Comparison of ENCODE assay signal across 10 cellular contexts in genomic region chr1:236759252-236759859, GRCh38. TPM values are rescaled to one million over a fixed set of nuclear protein-coding genes. Genes with fewer than 3 reads are reported as not detected.
DNase-seq lines count a peak whose midpoint lies in the region; ATAC-seq, FAIRE-seq and TF ChIP-seq lines count a peak whose summit lies in the region.
"Had no signal": no experiment of that assay in that cellular context is flagged by ENCODE, and none has a peak within 500 bp of the region (broad histone marks: within the 10 kb centered on the region; RNA-seq: fewer than 3 reads in every experiment).

No MANE protein-coding gene starts in this region.

- no peaks in the 10 kb centered on the region for H3K23me2 ChIP-seq in H1 (ENCODE audit: low read depth, low read length)

- no peak for TF ChIP-seq POLR2A in H1 (IDR thresholded peaks at IDR 0.05; ENCODE audit: control extremely low read depth in 1 of 2, low read depth in 2 of 2, low read length in 2 of 2)

- no peak overlapping the region for H3K14ac ChIP-seq in H1 (ENCODE audit: insufficient read length)

- H4K5ac ChIP-seq in H1 (ENCODE audit: insufficient read length, low read depth, low read length) = no peak overlapping the region

- H2BK5ac ChIP-seq in H1 (ENCODE audit: low read depth, low read length) = no peak overlapping the region

- TF ChIP-seq EP300 in H1 (IDR thresholded peaks at IDR 0.05; ENCODE audit: borderline replicate concordance in 1 of 2, low read depth in 2 of 2, low read length in 2 of 2) = no peak

- peak overlapping the region; percentile 38; the same call in 1 of the 2 replicates for H3K4me3 Mint-ChIP-seq in HFFc6
- no peak overlapping the region for H3K4me3 Mint-ChIP-seq in naive thymus-derived CD8-positive, alpha-beta T cell
- H3K4me3 Mint-ChIP-seq: stimulated activated naive B cell treated with anti-CD40 and anti-IgM and Interleukin-4, amounts not matched to agents 10 μg/mL and 1 μg/mL and 100 μg/mL, for 72 hours had no signal

- no peaks in the 10 kb centered on the region for H3K9me3 Mint-ChIP-seq in HFFc6
- H3K9me3 Mint-ChIP-seq in naive thymus-derived CD8-positive, alpha-beta T cell = no peaks in the 10 kb centered on the region
- H3K9me3 Mint-ChIP-seq: stimulated activated naive B cell treated with anti-CD40 and anti-IgM and Interleukin-4, amounts not matched to agents 10 μg/mL and 1 μg/mL and 100 μg/mL, for 72 hours had no signal

- no peaks in the 10 kb centered on the region for H3K36me3 Mint-ChIP-seq in HFFc6 (ENCODE audit: low read depth)
- H3K36me3 Mint-ChIP-seq in naive thymus-derived CD8-positive, alpha-beta T cell = no peaks in the 10 kb centered on the region
- H3K36me3 Mint-ChIP-seq: stimulated activated naive B cell treated with anti-CD40 and anti-IgM and Interleukin-4, amounts not matched to agents 10 μg/mL and 1 μg/mL and 100 μg/mL, for 72 hours had no signal

- H3K27ac ChIP-seq in H1 (ENCODE audit: low read depth, low read length) = no peak overlapping the region

- no peak overlapping the region for H3K4me3 ChIP-seq in H1 (ENCODE audit: extremely low read depth in 1 of 4, insufficient read depth in 2 of 4, low read depth in 3 of 4, low read length in 4 of 4)

- H3K27me3 Mint-ChIP-seq in HFFc6 (ENCODE audit: insufficient read depth) = no peaks in the 10 kb centered on the region; the same call in none of the 2 replicates
- H3K27me3 Mint-ChIP-seq in naive thymus-derived CD8-positive, alpha-beta T cell = peaks cover 0 to 6% (median 0%) of the 10 kb centered on the region in 5 donors

- H2BK20ac ChIP-seq in H1 (ENCODE audit: low read length) = no peak overlapping the region

- no peak overlapping the region for H4K8ac ChIP-seq in H1 (ENCODE audit: extremely low read depth, insufficient read depth, low read length)

- TF ChIP-seq RAD21 in H1 (IDR thresholded peaks at IDR 0.05 in 1 of 2, conservative IDR thresholded peaks at IDR 0.05 in 1 of 2; ENCODE audit: low read depth in 2 of 2, low read length in 2 of 2) = peak; percentile 51 to 54

- H2AFZ ChIP-seq in H1 (ENCODE audit: low read length) = peak overlapping the region; percentile 74

- H3K36me3 ChIP-seq in H1 (ENCODE audit: control insufficient read depth in 2 of 4, insufficient read depth in 4 of 4, low read length in 3 of 4) = peaks cover 0 to 5% (median 0%) of the 10 kb centered on the region in 4 experiments; a peak in 1 of 8 replicates

- H2BK120ac ChIP-seq in H1 (replicated peaks; ENCODE audit: low read depth, low read length) = no peak overlapping the region

- H3K9ac ChIP-seq in H1 (replicated peaks in 1 of 4; ENCODE audit: extremely low read depth in 1 of 4, low read depth in 3 of 4, low read length in 3 of 4) = no peak overlapping the region

- H3K79me2 ChIP-seq in H1 (ENCODE audit: control insufficient read depth in 1 of 2, insufficient read depth in 2 of 2, low read length in 2 of 2) = no peaks in the 10 kb centered on the region

- H2BK12ac ChIP-seq in H1 (ENCODE audit: low read depth, low read length) = no peak overlapping the region

- H2BK15ac ChIP-seq in H1 (ENCODE audit: low read length) = no peak overlapping the region

- peak; percentile 78 for FAIRE-seq in H1 (lab: Jason Lieb, UNC)
- FAIRE-seq: colon had no signal

- no peak overlapping the region for H3K4ac ChIP-seq in H1 (replicated peaks; ENCODE audit: insufficient read length, low read depth, low read length)

- no peak overlapping the region for H4K91ac ChIP-seq in H1 (replicated peaks; ENCODE audit: insufficient read length, low read length)

- WGBS in H1 (ENCODE audit: extremely low coverage in 1 of 2, insufficient coverage in 1 of 2, insufficient read length in 1 of 2, insufficient replicate concordance in 2 of 2, low coverage in 1 of 2, low lambda C conversion rate in 2 of 2, missing lambda C conversion rate in 1 of 2), 2 experiments = 50% methylated on average over 3 of the region's 3 CpGs; no CpG with 5 or more reads in 1 of the 2 experiments

- DNase-seq in activated CD4-positive, alpha-beta T cell treated with anti-CD3 and anti-CD28 coated beads for 48 hours = peak; percentile 6
- no peak for DNase-seq in activated CD4-positive, alpha-beta T cell treated with anti-CD3 and anti-CD28 coated beads, Interleukin-2, amount 50 U/mL, for 1 hour
- DNase-seq in HFFc6 (peak; percentile 32), OCI-M1 (lab: John Stamatoyannopoulos, UW) (peak; percentile 86), H1 (ENCODE audit: low read depth in 1 of 2, low spot score in 2 of 2) (no peak), nucleus accumbens (lab: John Stamatoyannopoulos, UW) (no peak), NCI-H187 (lab: John Stamatoyannopoulos, UW) (no peak)
- peak in 5 of 10 donors; percentile 13 to 62 (median 56) for DNase-seq in naive thymus-derived CD8-positive, alpha-beta T cell
- DNase-seq: stimulated activated naive B cell treated with anti-CD40 and anti-IgM and Interleukin-4, amounts not matched to agents 10 μg/mL and 1 μg/mL and 100 μg/mL, for 72 hours had no signal

- H3K23ac ChIP-seq in H1 (ENCODE audit: insufficient read length) = no peak overlapping the region

- H2AK5ac ChIP-seq in H1 (ENCODE audit: low read depth, low read length) = no peak overlapping the region

- no peak overlapping the region; the same call in 1 of the 2 replicates for H3K18ac ChIP-seq in H1 (ENCODE audit: extremely low read depth, low read length)

- no peaks in the 10 kb centered on the region for H4K20me1 ChIP-seq in H1 (replicated peaks in 1 of 2; ENCODE audit: control insufficient read depth in 1 of 2, insufficient read depth in 2 of 2, low read length in 2 of 2)

- no peak overlapping the region; a peak in 1 of 4 replicates for H3K4me2 ChIP-seq in H1 (ENCODE audit: insufficient read depth in 1 of 2, low read depth in 2 of 2, low read length in 2 of 2)

- peak; percentile 37 to 49 for ATAC-seq in naive thymus-derived CD8-positive, alpha-beta T cell

- peak; percentile 89 for TF ChIP-seq CTCF in HFFc6 (IDR thresholded peaks at IDR 0.05)
- TF ChIP-seq CTCF in H1 (IDR thresholded peaks at IDR 0.05; ENCODE audit: control extremely low read depth in 1 of 3, insufficient read depth in 1 of 3, low read depth in 1 of 3, low read length in 3 of 3) = peak in 2 of 3 experiments; percentile 40 to 70; a peak in 2 of 4 replicates

- peaks cover 0 to 1% (median 0%) of the 10 kb centered on the region in 4 experiments; a peak in 1 of 7 replicates for H3K27me3 ChIP-seq in H1 (replicated peaks in 1 of 4; ENCODE audit: control insufficient read depth in 3 of 4, extremely low read depth in 1 of 4, insufficient read depth in 3 of 4, low read length in 3 of 4)

- no peak overlapping the region for H3K56ac ChIP-seq in H1 (replicated peaks; ENCODE audit: insufficient read length, low read depth, low read length)

- no peaks in the 10 kb centered on the region for H3K79me1 ChIP-seq in H1 (ENCODE audit: low read depth, low read length)

- no peaks in the 10 kb centered on the region for H3K4me1 ChIP-seq in H1 (replicated peaks in 1 of 4; ENCODE audit: control insufficient read depth in 3 of 4, insufficient read depth in 4 of 4, low read length in 3 of 4)

- POLR2A ChIA-PET in H1 (lab: Charles Lee; ENCODE audit: partially characterized antibody) = no interaction called here
- POLR2A ChIA-PET in naive thymus-derived CD8-positive, alpha-beta T cell (lab: Charles Lee) = interaction anchor here (0.8 kb wide), 2 partner anchors 11 to 36 kb away, joined by 3 read pairs; partner anchors contain the start of gene MTR

- H3K9me3 ChIP-seq in H1 (ENCODE audit: insufficient read depth in 2 of 2, low read depth in 1 of 2, low read length in 1 of 2) = no peaks in the 10 kb centered on the region

- H3K27ac Mint-ChIP-seq in HFFc6 = no peak overlapping the region
- H3K27ac Mint-ChIP-seq in naive thymus-derived CD8-positive, alpha-beta T cell = peak overlapping the region in 1 of 10 donors; percentile 80
- H3K27ac Mint-ChIP-seq: stimulated activated naive B cell treated with anti-CD40 and anti-IgM and Interleukin-4, amounts not matched to agents 10 μg/mL and 1 μg/mL and 100 μg/mL, for 72 hours had no signal

- H3K4me1 Mint-ChIP-seq in HFFc6 (ENCODE audit: low read depth) = peaks cover 8% of the 10 kb centered on the region
- peaks cover 1 to 6% (median 2%) of the 10 kb centered on the region in 4 donors for H3K4me1 Mint-ChIP-seq in naive thymus-derived CD8-positive, alpha-beta T cell

- CTCF ChIA-PET in H1 (lab: Charles Lee; ENCODE audit: partially characterized antibody) = interaction anchor here (0.6 to 3.4 kb wide), 60 partner anchors 9 to 1017 kb away, joined by 3 to 34 read pairs (median 5); partner anchors contain the start of genes HEATR1 and MTR

TF ChIP-seq in H1, 55 proteins besides CTCF, POLR2A, EP300 and RAD21:
- TF ChIP-seq POU5F1 (IDR thresholded peaks at IDR 0.05; ENCODE audit: low read depth, low read length) = no peak
- TF ChIP-seq SUZ12 (IDR thresholded peaks at IDR 0.05; ENCODE audit: low read length) = no peak
- TF ChIP-seq HDAC2 (IDR thresholded peaks at IDR 0.05; ENCODE audit: borderline replicate concordance in 1 of 2, low read depth in 2 of 2, low read length in 2 of 2) = no peak
- no peak for TF ChIP-seq CBX8 (IDR thresholded peaks at IDR 0.05; ENCODE audit: borderline replicate concordance, low read depth, low read length)
- TF ChIP-seq SIRT6 (IDR thresholded peaks at IDR 0.05; ENCODE audit: low read length) = no peak
TF ChIP-seq in H1: peak in this region for 0.

RNA-seq across cellular contexts. Expression of gene MTR, which starts 35.7 kb away (rescaled TPM):
- total RNA-seq in HFFc6 (2021; fragmentation: NEBNext Ultra II Directional; extraction: Animal tissue kit (Norgen Biotek cat#: 25700)) = 10 to 100 TPM; 34.0 to 39.2 (median 36.0) TPM
- total RNA-seq in H1 (2021; fragmentation: NEBNext Ultra II Directional; extraction: Animal tissue kit (Norgen Biotek cat#: 25700)) = 24.2 and 27.4 TPM in 2 replicates
- 4.4 and 4.8 TPM in 2 replicates for polyA plus RNA-seq in H1 (2011; rRNA removed)
- polyA plus RNA-seq in H1 (2011; cell fraction: cytosol; rRNA removed) = 5.7 TPM
- 16.4 TPM for polyA plus RNA-seq in H1 (2011; cell fraction: nucleus; rRNA removed)
- 7.0 to 14.2 TPM (median 9.3 TPM) in 4 replicates for polyA plus RNA-seq in H1 (2012, experiment 1 of 2)
- polyA plus RNA-seq in H1 (2012, experiment 2 of 2) = 0.49 TPM
- polyA plus RNA-seq in H1 (2013, experiment 1 of 2) = 11.6 TPM
- 9.6 TPM for polyA plus RNA-seq in H1 (2013, experiment 2 of 2)
- polyA minus RNA-seq in H1 (2011; rRNA and poly(A)+ RNA removed) = 22.7 and 38.4 TPM in 2 replicates
- 11.1 TPM for polyA minus RNA-seq in H1 (2011; cell fraction: cytosol; rRNA and poly(A)+ RNA removed)
- polyA minus RNA-seq in H1 (2011; cell fraction: nucleus; rRNA and poly(A)+ RNA removed) = 33.0 TPM
- total RNA-seq in naive thymus-derived CD8-positive, alpha-beta T cell = 10 to 100 TPM; 67.1 to 67.9 TPM
- polyA plus RNA-seq in naive thymus-derived CD8-positive, alpha-beta T cell = 10 to 100 TPM; 14.8 to 25.6 (median 18.3) TPM

Comparison
In these comparisons a context has a peak if more than half of its experiments do, and no peak if none do; other contexts are left out.
1. DNase-seq: peak in activated CD4-positive, alpha-beta T cell treated with anti-CD3 and anti-CD28 coated beads for 48 hours (single experiment), HFFc6 (single experiment) and OCI-M1 (single experiment); none in activated CD4-positive, alpha-beta T cell treated with anti-CD3 and anti-CD28 coated beads, Interleukin-2, amount 50 U/mL, for 1 hour (single experiment), H1 (0 of 2), nucleus accumbens (0 of 56) and NCI-H187 (0 of 2).